In genomic region chr20:20002101-20002998, GRCh38 we compare ENCODE assay signal across 1 cellular context.
TF ChIP-seq lines count a peak whose summit lies in the region.

No MANE protein-coding gene starts in this region.

TF ChIP-seq in HepG2, 621 proteins besides CTCF, POLR2A, EP300 and RAD21 (continued from another document and continues in another):
- TF ChIP-seq, protein P1, sequence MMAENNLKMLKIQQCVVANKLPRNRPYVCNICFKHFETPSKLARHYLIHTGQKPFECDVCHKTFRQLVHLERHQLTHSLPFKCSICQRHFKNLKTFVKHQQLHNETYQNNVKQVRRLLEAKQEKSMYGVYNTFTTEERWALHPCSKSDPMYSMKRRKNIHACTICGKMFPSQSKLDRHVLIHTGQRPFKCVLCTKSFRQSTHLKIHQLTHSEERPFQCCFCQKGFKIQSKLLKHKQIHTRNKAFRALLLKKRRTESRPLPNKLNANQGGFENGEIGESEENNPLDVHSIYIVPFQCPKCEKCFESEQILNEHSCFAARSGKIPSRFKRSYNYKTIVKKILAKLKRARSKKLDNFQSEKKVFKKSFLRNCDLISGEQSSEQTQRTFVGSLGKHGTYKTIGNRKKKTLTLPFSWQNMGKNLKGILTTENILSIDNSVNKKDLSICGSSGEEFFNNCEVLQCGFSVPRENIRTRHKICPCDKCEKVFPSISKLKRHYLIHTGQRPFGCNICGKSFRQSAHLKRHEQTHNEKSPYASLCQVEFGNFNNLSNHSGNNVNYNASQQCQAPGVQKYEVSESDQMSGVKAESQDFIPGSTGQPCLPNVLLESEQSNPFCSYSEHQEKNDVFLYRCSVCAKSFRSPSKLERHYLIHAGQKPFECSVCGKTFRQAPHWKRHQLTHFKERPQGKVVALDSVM (CRISPR knock-in tag; IDR thresholded peaks at IDR 0.05), result peak; percentile 35; the same call in 1 of the 2 replicates
- TF ChIP-seq, protein P2, sequence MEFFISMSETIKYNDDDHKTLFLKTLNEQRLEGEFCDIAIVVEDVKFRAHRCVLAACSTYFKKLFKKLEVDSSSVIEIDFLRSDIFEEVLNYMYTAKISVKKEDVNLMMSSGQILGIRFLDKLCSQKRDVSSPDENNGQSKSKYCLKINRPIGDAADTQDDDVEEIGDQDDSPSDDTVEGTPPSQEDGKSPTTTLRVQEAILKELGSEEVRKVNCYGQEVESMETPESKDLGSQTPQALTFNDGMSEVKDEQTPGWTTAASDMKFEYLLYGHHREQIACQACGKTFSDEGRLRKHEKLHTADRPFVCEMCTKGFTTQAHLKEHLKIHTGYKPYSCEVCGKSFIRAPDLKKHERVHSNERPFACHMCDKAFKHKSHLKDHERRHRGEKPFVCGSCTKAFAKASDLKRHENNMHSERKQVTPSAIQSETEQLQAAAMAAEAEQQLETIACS (CRISPR knock-in tag; IDR thresholded peaks at IDR 0.05), result no peak
- TF ChIP-seq HMGA1 (CRISPR knock-in tag; conservative IDR thresholded peaks at IDR 0.05) (no peak), ZMYM4 (CRISPR knock-in tag; IDR thresholded peaks at IDR 0.05) (peak; percentile 55; the same call in 1 of the 2 replicates), MBNL3 (CRISPR knock-in tag; conservative IDR thresholded peaks at IDR 0.05) (no peak), ASH2L (IDR thresholded peaks at IDR 0.05; ENCODE audit: insufficient read length, low read depth, low read length) (peak; percentile 99), ZBTB7A (CRISPR knock-in tag; IDR thresholded peaks at IDR 0.05) (0 out of 2 replicates have a peak, but pooled peaks have one; percentile 38), GATAD1 (CRISPR knock-in tag; IDR thresholded peaks at IDR 0.05) (peak; percentile 47; the same call in 1 of the 2 replicates), ZBTB33 (CRISPR knock-in tag; IDR thresholded peaks at IDR 0.05) (peak; percentile 50; the same call in 1 of the 2 replicates), TBX3 (IDR thresholded peaks at IDR 0.05; ENCODE audit: borderline replicate concordance) (peak; percentile 27; the same call in 1 of the 2 replicates), IRX3 (CRISPR knock-in tag; IDR thresholded peaks at IDR 0.05; ENCODE audit: borderline replicate concordance, low read depth) (no peak), ZNF607 (CRISPR knock-in tag; IDR thresholded peaks at IDR 0.05; ENCODE audit: borderline replicate concordance) (no peak; the same call in 1 of the 2 replicates), ZNF292 (CRISPR knock-in tag; IDR thresholded peaks at IDR 0.05; ENCODE audit: borderline replicate concordance, low read depth) (no peak; the same call in 1 of the 2 replicates), ZBTB43 (CRISPR knock-in tag; conservative IDR thresholded peaks at IDR 0.05) (no peak), BRD4 (CRISPR knock-in tag; IDR thresholded peaks at IDR 0.05) (no peak), ZNF687 (CRISPR knock-in tag; IDR thresholded peaks at IDR 0.05) (peak; percentile 35), ZBTB40 (IDR thresholded peaks at IDR 0.05) (no peak), ZBTB40 (CRISPR knock-in tag; IDR thresholded peaks at IDR 0.05) (peak; percentile 58; the same call in 1 of the 2 replicates), HIVEP1 (CRISPR knock-in tag; IDR thresholded peaks at IDR 0.05) (no peak), GPN1 (CRISPR knock-in tag; IDR thresholded peaks at IDR 0.05; ENCODE audit: borderline replicate concordance) (no peak), ZC3H13 (CRISPR knock-in tag; IDR thresholded peaks at IDR 0.05) (peak; percentile 37; the same call in 1 of the 2 replicates), TCF12 (IDR thresholded peaks at IDR 0.05) (no peak), TCF12 (CRISPR knock-in tag; IDR thresholded peaks at IDR 0.05) (0 out of 2 replicates have a peak, but pooled peaks have one; percentile 21)
- TF ChIP-seq, protein P3, sequence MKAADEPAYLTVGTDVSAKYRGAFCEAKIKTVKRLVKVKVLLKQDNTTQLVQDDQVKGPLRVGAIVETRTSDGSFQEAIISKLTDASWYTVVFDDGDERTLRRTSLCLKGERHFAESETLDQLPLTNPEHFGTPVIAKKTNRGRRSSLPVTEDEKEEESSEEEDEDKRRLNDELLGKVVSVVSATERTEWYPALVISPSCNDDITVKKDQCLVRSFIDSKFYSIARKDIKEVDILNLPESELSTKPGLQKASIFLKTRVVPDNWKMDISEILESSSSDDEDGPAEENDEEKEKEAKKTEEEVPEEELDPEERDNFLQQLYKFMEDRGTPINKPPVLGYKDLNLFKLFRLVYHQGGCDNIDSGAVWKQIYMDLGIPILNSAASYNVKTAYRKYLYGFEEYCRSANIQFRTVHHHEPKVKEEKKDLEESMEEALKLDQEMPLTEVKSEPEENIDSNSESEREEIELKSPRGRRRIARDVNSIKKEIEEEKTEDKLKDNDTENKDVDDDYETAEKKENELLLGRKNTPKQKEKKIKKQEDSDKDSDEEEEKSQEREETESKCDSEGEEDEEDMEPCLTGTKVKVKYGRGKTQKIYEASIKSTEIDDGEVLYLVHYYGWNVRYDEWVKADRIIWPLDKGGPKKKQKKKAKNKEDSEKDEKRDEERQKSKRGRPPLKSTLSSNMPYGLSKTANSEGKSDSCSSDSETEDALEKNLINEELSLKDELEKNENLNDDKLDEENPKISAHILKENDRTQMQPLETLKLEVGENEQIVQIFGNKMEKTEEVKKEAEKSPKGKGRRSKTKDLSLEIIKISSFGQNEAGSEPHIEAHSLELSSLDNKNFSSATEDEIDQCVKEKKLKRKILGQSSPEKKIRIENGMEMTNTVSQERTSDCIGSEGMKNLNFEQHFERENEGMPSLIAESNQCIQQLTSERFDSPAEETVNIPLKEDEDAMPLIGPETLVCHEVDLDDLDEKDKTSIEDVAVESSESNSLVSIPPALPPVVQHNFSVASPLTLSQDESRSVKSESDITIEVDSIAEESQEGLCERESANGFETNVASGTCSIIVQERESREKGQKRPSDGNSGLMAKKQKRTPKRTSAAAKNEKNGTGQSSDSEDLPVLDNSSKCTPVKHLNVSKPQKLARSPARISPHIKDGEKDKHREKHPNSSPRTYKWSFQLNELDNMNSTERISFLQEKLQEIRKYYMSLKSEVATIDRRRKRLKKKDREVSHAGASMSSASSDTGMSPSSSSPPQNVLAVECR (CRISPR knock-in tag; IDR thresholded peaks at IDR 0.05; ENCODE audit: borderline replicate concordance), result peak; percentile 25; the same call in 1 of the 2 replicates
- TF ChIP-seq, protein P4, sequence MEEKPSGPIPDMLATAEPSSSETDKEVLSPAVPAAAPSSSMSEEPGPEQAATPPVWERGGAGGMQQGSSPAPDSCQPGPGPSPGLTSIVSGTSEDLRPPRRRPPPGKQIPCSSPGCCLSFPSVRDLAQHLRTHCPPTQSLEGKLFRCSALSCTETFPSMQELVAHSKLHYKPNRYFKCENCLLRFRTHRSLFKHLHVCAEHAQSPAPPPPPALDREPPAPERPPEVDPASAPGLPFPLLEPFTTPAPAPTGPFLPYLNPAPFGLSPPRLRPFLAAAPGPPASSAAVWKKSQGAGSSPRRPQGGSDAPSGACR (CRISPR knock-in tag; IDR thresholded peaks at IDR 0.05), result no peak
